ENCODE assay signal across 22 cellular contexts in the genomic region with DNA sequence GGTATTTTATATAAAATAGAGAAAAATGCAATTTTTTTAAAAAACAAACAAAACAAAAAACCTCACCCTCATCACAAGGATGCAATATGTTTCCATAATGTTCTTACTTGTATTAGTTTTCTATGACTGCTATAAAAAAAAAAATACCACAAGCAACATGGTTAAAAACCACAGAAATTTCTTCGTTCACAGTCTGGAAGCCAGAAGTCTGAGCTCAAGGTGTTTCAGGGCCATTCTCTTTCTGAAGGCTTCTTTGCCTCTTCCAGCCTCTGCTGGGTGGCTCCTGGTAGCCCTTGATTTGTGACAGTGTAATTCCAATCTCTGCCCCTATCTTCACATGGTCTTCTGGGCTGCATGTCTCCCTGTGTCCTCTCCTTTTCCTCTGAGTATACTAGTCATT. TPM values are rescaled to one million over a fixed set of nuclear protein-coding genes. Genes with fewer than 3 reads are reported as not detected.
"Had no signal": no experiment of that assay in that cellular context is flagged by ENCODE, and none has a peak within 500 bp of the region (broad histone marks: within the 10 kb centered on the region; RNA-seq: fewer than 3 reads in every experiment).

No MANE protein-coding gene starts in this region.

- H3K27me3 ChIP-seq: MG63 had no signal

- H3K36me3 ChIP-seq: MG63 had no signal

- H3K4me2 ChIP-seq: SK-N-SH had no signal

- H3K27ac ChIP-seq: RWPE1 had no signal

- H3K9ac ChIP-seq: SK-N-SH had no signal

- ATAC-seq: Panc1, PC-3, T-cell had no signal

- H3K9me2 ChIP-seq: SK-N-SH had no signal

- DNase-seq: KBM-7, MG63, NCI-H1105, NCI-H1417, NCI-H1436 treated with DMSO at 0.1 percent for 48 hours, NCI-H1694, NCI-H187 treated with DMSO at 0.1 percent for 48 hours, NCI-H2029 treated with DMSO at 0.1 percent for 48 hours, NCI-H2171 treated with DMSO at 0.1 percent for 48 hours, NCI-H345, NCI-H446 treated with DMSO at 0.1 percent for 48 hours, NCI-H510A treated with DMSO at 0.1 percent for 48 hours, NCI-H526 treated with DMSO at 0.1 percent for 48 hours, NCI-H748 treated with DMSO at 0.1 percent for 48 hours, PC-3, SHP77, SK-N-SH, SW 1271, T-cell had no signal

- H3K9me3 ChIP-seq: MG63, SK-N-SH had no signal

- H3K4me3 ChIP-seq: MG63 had no signal

RNA-seq across cellular contexts. Expression of a gene that starts 21.5 kb away (rescaled TPM):
- total RNA-seq: SK-MEL-5, T-cell had no signal
